35 cellular contexts compared by ENCODE assay signal in the genomic region with DNA sequence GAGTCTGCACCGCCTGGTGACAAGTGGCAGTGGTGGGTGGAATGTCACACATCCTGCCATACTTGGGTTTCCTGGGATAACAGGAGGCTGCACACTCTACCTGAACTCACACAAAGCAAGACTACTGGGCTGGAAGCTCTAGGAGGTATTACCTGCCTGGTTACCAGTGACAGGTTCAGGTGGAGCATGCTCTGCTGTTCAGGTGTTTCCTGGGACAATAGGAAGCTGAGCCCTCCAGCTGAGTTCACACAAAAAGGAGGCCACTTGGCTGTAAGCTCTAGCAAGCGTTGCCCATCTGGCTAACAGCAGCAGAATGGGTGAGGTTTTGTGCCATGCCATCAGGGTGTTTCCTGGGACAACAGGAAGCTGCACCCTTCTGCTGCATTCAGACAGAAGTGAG. TPM values are rescaled to one million over a fixed set of nuclear protein-coding genes. Genes with fewer than 3 reads are reported as not detected.
"Had no signal": no experiment of that assay in that cellular context is flagged by ENCODE, and none has a peak within 500 bp of the region (broad histone marks: within the 10 kb centered on the region; RNA-seq: fewer than 3 reads in every experiment).

No MANE protein-coding gene starts in this region.

- H3K36me3 Mint-ChIP-seq: activated CD4-positive, alpha-beta memory T cell treated with anti-CD3 and anti-CD28 coated beads for 36 hours; activated naive CD4-positive, alpha-beta T cell treated with anti-CD3 and anti-CD28 coated beads, Interleukin-2, amount 10 ng/mL, durations not matched to agents 7 days and 5 days; activated naive CD8-positive, alpha-beta T cell treated with anti-CD3 and anti-CD28 coated beads, Interleukin-2, amount 10 ng/mL, durations not matched to agents 7 days and 5 days; brain; memory B cell; naive thymus-derived CD4-positive, alpha-beta T cell; stimulated activated memory B cell treated with anti-CD40 and anti-IgM and Interleukin-4, amounts not matched to agents 10 μg/mL and 1 μg/mL and 100 μg/mL, for 72 hours; type B pancreatic cell had no signal

- H3K27me3 Mint-ChIP-seq: activated CD4-positive, alpha-beta memory T cell treated with anti-CD3 and anti-CD28 coated beads for 36 hours; activated CD4-positive, alpha-beta T cell treated with anti-CD3 and anti-CD28 coated beads, Interleukin-2, amount 10 ng/mL, durations not matched to agents 24 days and 14 days; activated naive CD4-positive, alpha-beta T cell treated with anti-CD3 and anti-CD28 coated beads, Interleukin-2, amount 10 ng/mL, durations not matched to agents 7 days and 5 days; activated naive CD8-positive, alpha-beta T cell treated with anti-CD3 and anti-CD28 coated beads, Interleukin-2, amount 10 ng/mL, durations not matched to agents 7 days and 5 days; memory B cell; naive thymus-derived CD4-positive, alpha-beta T cell; progenitor cell of endocrine pancreas; stimulated activated memory B cell treated with anti-CD40 and anti-IgM and Interleukin-4, amounts not matched to agents 10 μg/mL and 1 μg/mL and 100 μg/mL, for 72 hours; stimulated activated naive CD8-positive, alpha-beta T cell treated with anti-CD3 and anti-CD28 coated beads, Interleukin-15, amount 100 ng/mL, for 72 hours; type B pancreatic cell had no signal

- ATAC-seq: activated CD4-positive, CD25-positive, alpha-beta regulatory T cell treated with anti-CD3 and anti-CD28 coated beads, Interleukin-2, amount 50 U/mL, for 24 hours; gastrocnemius medialis; left colon; naive thymus-derived CD4-positive, alpha-beta T cell; sciatic nerve; stimulated activated memory B cell treated with anti-CD40 and anti-IgM and Interleukin-4, amounts not matched to agents 10 μg/mL and 1 μg/mL and 100 μg/mL, for 72 hours; stimulated activated naive CD8-positive, alpha-beta T cell treated with anti-CD3 and anti-CD28 coated beads, Interleukin-15, amount 100 ng/mL, for 72 hours had no signal

- DNase-seq: activated CD4-positive, alpha-beta memory T cell treated with anti-CD3 and anti-CD28 coated beads for 36 hours; activated CD4-positive, alpha-beta T cell treated with anti-CD3 and anti-CD28 coated beads, Interleukin-2, amount 10 ng/mL, durations not matched to agents 24 days and 14 days; activated CD8-positive, alpha-beta memory T cell treated with anti-CD3 and anti-CD28 coated beads, Interleukin-2, amount 50 U/mL, for 4 hours; activated effector memory CD4-positive, alpha-beta T cell treated with anti-CD3 and anti-CD28 coated beads, Interleukin-2, amount 50 U/mL, for 16 hours; activated naive CD4-positive, alpha-beta T cell treated with anti-CD3 and anti-CD28 coated beads, Interleukin-2, amount 10 ng/mL, durations not matched to agents 7 days and 5 days; activated naive CD8-positive, alpha-beta T cell treated with anti-CD3 and anti-CD28 coated beads, Interleukin-2, amount 10 ng/mL, durations not matched to agents 7 days and 5 days; activated T-cell treated with anti-CD3 and anti-CD28 coated beads, Interleukin-2, amount 50 U/mL, for 1 hour; dorsolateral prefrontal cortex; effector memory CD4-positive, alpha-beta T cell; erythroblast; gastrocnemius medialis; glutamatergic neuron; left colon; midbrain; naive thymus-derived CD4-positive, alpha-beta T cell; ovary; stimulated activated CD4-positive, alpha-beta T cell treated with anti-CD3 and anti-CD28 coated beads, Interleukin-12 subunit alpha, Interleukin-12 subunit beta, amount 100 ng/mL, for 4 hours; stimulated activated CD4-positive, alpha-beta T cell treated with anti-CD3 and anti-CD28 coated beads, Interleukin-4, amount 100 ng/mL, for 4 hours; stimulated activated CD8-positive, alpha-beta memory T cell treated with anti-CD3 and anti-CD28 coated beads, Interleukin-4, amount 100 ng/mL, for 48 hours; stimulated activated naive CD8-positive, alpha-beta T cell treated with anti-CD3 and anti-CD28 coated beads, Interleukin-15, amount 100 ng/mL, for 72 hours; substantia nigra; T-helper 9 cell; uterus had no signal

- H3K9me3 Mint-ChIP-seq: activated CD4-positive, alpha-beta memory T cell treated with anti-CD3 and anti-CD28 coated beads for 36 hours; activated CD4-positive, alpha-beta T cell treated with anti-CD3 and anti-CD28 coated beads, Interleukin-2, amount 10 ng/mL, durations not matched to agents 24 days and 14 days; activated naive CD4-positive, alpha-beta T cell treated with anti-CD3 and anti-CD28 coated beads, Interleukin-2, amount 10 ng/mL, durations not matched to agents 7 days and 5 days; activated naive CD8-positive, alpha-beta T cell treated with anti-CD3 and anti-CD28 coated beads, Interleukin-2, amount 10 ng/mL, durations not matched to agents 7 days and 5 days; activated T-helper 1 cell treated with anti-CD3 and anti-CD28 coated beads, Interleukin-12 subunit alpha, Interleukin-12 subunit beta, Interleukin-2, Interleukin-4 antibody, amounts not matched to agents 30 ng/mL and 10 ng/mL and 1 ng/mL, durations not matched to agents 14 hours and 24 hours and 36 hours; type B pancreatic cell had no signal

- H3K4me1 Mint-ChIP-seq: activated CD4-positive, alpha-beta T cell treated with anti-CD3 and anti-CD28 coated beads, Interleukin-2, amount 10 ng/mL, durations not matched to agents 24 days and 14 days; activated naive CD4-positive, alpha-beta T cell treated with anti-CD3 and anti-CD28 coated beads, Interleukin-2, amount 10 ng/mL, durations not matched to agents 7 days and 5 days; activated naive CD8-positive, alpha-beta T cell treated with anti-CD3 and anti-CD28 coated beads, Interleukin-2, amount 10 ng/mL, durations not matched to agents 7 days and 5 days; brain; memory B cell; naive thymus-derived CD4-positive, alpha-beta T cell; stimulated activated memory B cell treated with anti-CD40 and anti-IgM and Interleukin-4, amounts not matched to agents 10 μg/mL and 1 μg/mL and 100 μg/mL, for 72 hours; stimulated activated naive CD8-positive, alpha-beta T cell treated with anti-CD3 and anti-CD28 coated beads, Interleukin-15, amount 100 ng/mL, for 72 hours had no signal

- H3K4me3 Mint-ChIP-seq: activated CD4-positive, alpha-beta memory T cell treated with anti-CD3 and anti-CD28 coated beads for 36 hours; activated CD4-positive, alpha-beta T cell treated with anti-CD3 and anti-CD28 coated beads, Interleukin-2, amount 10 ng/mL, durations not matched to agents 24 days and 14 days; activated naive CD4-positive, alpha-beta T cell treated with anti-CD3 and anti-CD28 coated beads, Interleukin-2, amount 10 ng/mL, durations not matched to agents 7 days and 5 days; activated naive CD8-positive, alpha-beta T cell treated with anti-CD3 and anti-CD28 coated beads, Interleukin-2, amount 10 ng/mL, durations not matched to agents 7 days and 5 days; activated T-helper 1 cell treated with anti-CD3 and anti-CD28 coated beads, Interleukin-12 subunit alpha, Interleukin-12 subunit beta, Interleukin-2, Interleukin-4 antibody, amounts not matched to agents 30 ng/mL and 10 ng/mL and 1 ng/mL, durations not matched to agents 14 hours and 24 hours and 36 hours; brain; memory B cell; naive thymus-derived CD4-positive, alpha-beta T cell; stimulated activated memory B cell treated with anti-CD40 and anti-IgM and Interleukin-4, amounts not matched to agents 10 μg/mL and 1 μg/mL and 100 μg/mL, for 72 hours; stimulated activated naive CD8-positive, alpha-beta T cell treated with anti-CD3 and anti-CD28 coated beads, Interleukin-15, amount 100 ng/mL, for 72 hours; type B pancreatic cell had no signal

- H3K27ac Mint-ChIP-seq: activated CD4-positive, alpha-beta memory T cell treated with anti-CD3 and anti-CD28 coated beads for 36 hours; activated CD4-positive, alpha-beta T cell treated with anti-CD3 and anti-CD28 coated beads, Interleukin-2, amount 10 ng/mL, durations not matched to agents 24 days and 14 days; activated naive CD4-positive, alpha-beta T cell treated with anti-CD3 and anti-CD28 coated beads, Interleukin-2, amount 10 ng/mL, durations not matched to agents 7 days and 5 days; activated naive CD8-positive, alpha-beta T cell treated with anti-CD3 and anti-CD28 coated beads, Interleukin-2, amount 10 ng/mL, durations not matched to agents 7 days and 5 days; activated T-helper 1 cell treated with anti-CD3 and anti-CD28 coated beads, Interleukin-12 subunit alpha, Interleukin-12 subunit beta, Interleukin-2, Interleukin-4 antibody, amounts not matched to agents 30 ng/mL and 10 ng/mL and 1 ng/mL, durations not matched to agents 14 hours and 24 hours and 36 hours; brain; memory B cell; progenitor cell of endocrine pancreas; stimulated activated memory B cell treated with anti-CD40 and anti-IgM and Interleukin-4, amounts not matched to agents 10 μg/mL and 1 μg/mL and 100 μg/mL, for 72 hours; stimulated activated naive CD8-positive, alpha-beta T cell treated with anti-CD3 and anti-CD28 coated beads, Interleukin-15, amount 100 ng/mL, for 72 hours; type B pancreatic cell had no signal

RNA-seq across cellular contexts. Expression of gene UGT2B7, which starts 17.4 kb away (rescaled TPM):
- total RNA-seq: activated CD4-positive, alpha-beta memory T cell treated with anti-CD3 and anti-CD28 coated beads for 36 hours; activated CD4-positive, alpha-beta T cell treated with anti-CD3 and anti-CD28 coated beads, Interleukin-2, amount 10 ng/mL, durations not matched to agents 24 days and 14 days; activated CD8-positive, alpha-beta memory T cell treated with anti-CD3 and anti-CD28 coated beads for 36 hours; activated naive CD8-positive, alpha-beta T cell treated with anti-CD3 and anti-CD28 coated beads, Interleukin-2, amount 10 ng/mL, durations not matched to agents 7 days and 5 days; activated T-helper 1 cell treated with anti-CD3 and anti-CD28 coated beads, Interleukin-12 subunit alpha, Interleukin-12 subunit beta, Interleukin-2, Interleukin-4 antibody, amounts not matched to agents 30 ng/mL and 10 ng/mL and 1 ng/mL, durations not matched to agents 14 hours and 24 hours and 36 hours; ascending aorta; cardiac septum; cerebellum; dorsolateral prefrontal cortex; naive thymus-derived CD4-positive, alpha-beta T cell; sciatic nerve had no signal
